In the genomic region with DNA sequence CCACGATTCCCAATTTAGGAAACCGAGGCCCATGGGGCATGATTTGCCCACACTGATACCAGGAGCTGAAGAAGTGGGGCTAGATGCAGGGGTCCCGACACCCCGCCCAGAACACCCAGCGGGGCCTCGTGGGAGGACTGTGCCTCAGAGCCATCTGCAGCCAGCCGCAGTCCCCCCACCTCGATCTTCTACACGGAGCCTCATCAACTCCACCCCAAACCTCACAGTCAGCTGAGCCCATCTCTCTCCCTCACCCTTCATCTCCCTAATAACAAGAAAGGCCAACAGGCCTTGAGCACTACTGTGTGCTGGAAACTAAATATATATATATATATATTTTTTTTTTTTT, we compare ENCODE assay signal across 10 cellular contexts. TPM values are rescaled to one million over a fixed set of nuclear protein-coding genes. Genes with fewer than 3 reads are reported as not detected.
DNase-seq lines count a peak whose midpoint lies in the region; ATAC-seq lines count a peak whose summit lies in the region.
"Had no signal": no experiment of that assay in that cellular context is flagged by ENCODE, and none has a peak within 500 bp of the region (broad histone marks: within the 10 kb centered on the region; RNA-seq: fewer than 3 reads in every experiment).

No MANE protein-coding gene starts in this region.

- H3K27me3 ChIP-seq in CD4-positive, alpha-beta memory T cell (ENCODE audit: insufficient read depth, low read length), result no peaks in the 10 kb centered on the region

- DNase-seq in CD4-positive, alpha-beta memory T cell, result no peak
- peak; percentile 16 for DNase-seq in activated T-helper 9 cell treated with anti-CD3 and anti-CD28 coated beads, Interleukin-2, amount 50 U/mL, for 16 hours (ENCODE audit: low read depth)
- DNase-seq in NCI-H2227 (lab: John Stamatoyannopoulos, UW; ENCODE audit: unreplicated experiment) (no peak), H4 (ENCODE audit: low spot score) (no peak)
- no peak for DNase-seq in activated effector memory CD4-positive, alpha-beta T cell treated with anti-CD3 and anti-CD28 coated beads, Interleukin-2, amount 50 U/mL, for 16 hours
- DNase-seq: GM23248, NCI-H69 had no signal

- H3K27ac ChIP-seq in CD4-positive, alpha-beta memory T cell (ENCODE audit: low read depth, low read length), result no peak overlapping the region
- H3K27ac ChIP-seq: GM23248 had no signal

- H3K4me1 ChIP-seq in CD4-positive, alpha-beta memory T cell (ENCODE audit: insufficient read depth, low read length), result peaks cover 21% of the 10 kb centered on the region

- peaks cover 0 to 3% of the 10 kb centered on the region in 2 donors for H3K36me3 Mint-ChIP-seq in CD4-positive, alpha-beta memory T cell

- no peaks in the 10 kb centered on the region for H3K9me3 ChIP-seq in CD4-positive, alpha-beta memory T cell (ENCODE audit: control insufficient read depth in 1 of 2, low read length in 2 of 2)

- intact Hi-C loops in CD4-positive, alpha-beta memory T cell (cut with micrococcal nuclease), result no loop called here

- H3K4me3 ChIP-seq in CD4-positive, alpha-beta memory T cell (ENCODE audit: low read length in 2 of 2), result no peak overlapping the region
- H3K4me3 ChIP-seq: GM23248 had no signal

- H3K9me3 Mint-ChIP-seq in CD4-positive, alpha-beta memory T cell, result no peaks in the 10 kb centered on the region

- H3K27me3 Mint-ChIP-seq in CD4-positive, alpha-beta memory T cell, result no peaks in the 10 kb centered on the region

- no peaks in the 10 kb centered on the region for H3K36me3 ChIP-seq in CD4-positive, alpha-beta memory T cell (ENCODE audit: insufficient read depth, low read length)

- peak overlapping the region; percentile 55 to 92 (median 84) for H3K27ac Mint-ChIP-seq in CD4-positive, alpha-beta memory T cell

- ATAC-seq in GM19023 (IDR thresholded peaks at IDR 0.05; ENCODE audit: unreplicated experiment), result peak; percentile 29
- peak; percentile 28 for ATAC-seq in HG02938 (IDR thresholded peaks at IDR 0.05; ENCODE audit: unreplicated experiment)
- no peak for ATAC-seq in HG02571 (IDR thresholded peaks at IDR 0.05; ENCODE audit: unreplicated experiment)

- CTCF ChIA-PET in CD4-positive, alpha-beta memory T cell (lab: Charles Lee; ENCODE audit: partially characterized antibody), result interaction anchor here (0.6 to 3.5 kb wide), 2 partner anchors 45 to 59 kb away, joined by 3 to 19 read pairs; no protein-coding TSS in a partner anchor

- POLR2A ChIA-PET in CD4-positive, alpha-beta memory T cell (lab: Charles Lee; ENCODE audit: partially characterized antibody), result no interaction called here

- peaks cover 10 to 27% (median 19%) of the 10 kb centered on the region in 4 donors for H3K4me1 Mint-ChIP-seq in CD4-positive, alpha-beta memory T cell

- peak overlapping the region in 7 of 8 donors; percentile 33 to 73 (median 49) for H3K4me3 Mint-ChIP-seq in CD4-positive, alpha-beta memory T cell

RNA-seq across cellular contexts. Expression of a gene that starts 4.2 kb away (rescaled TPM):
- total RNA-seq in CD4-positive, alpha-beta memory T cell, result 10 to 100 TPM; 17.2 to 18.7 TPM
- polyA plus RNA-seq in CD4-positive, alpha-beta memory T cell, result 10 to 100 TPM; 36.6 to 43.6 TPM
- total RNA-seq in H4 (2014; rRNA removed; shearing (Covaris generic)), result 37.6 and 43.0 TPM in 2 replicates

RNA-seq across cellular contexts. Expression of a gene that starts 49.2 kb away (rescaled TPM):
- 10 to 100 TPM; 48.5 to 66.7 TPM for total RNA-seq in CD4-positive, alpha-beta memory T cell
- polyA plus RNA-seq in CD4-positive, alpha-beta memory T cell, result 10 to 100 TPM in 1 of 2 donors, 1 to 10 TPM in 1; 7.7 to 15.8 TPM
- 4.4 and 6.9 TPM in 2 replicates for total RNA-seq in H4 (2014; rRNA removed; shearing (Covaris generic))
